ENCODE assay signal across 9 cellular contexts in the genomic region with DNA sequence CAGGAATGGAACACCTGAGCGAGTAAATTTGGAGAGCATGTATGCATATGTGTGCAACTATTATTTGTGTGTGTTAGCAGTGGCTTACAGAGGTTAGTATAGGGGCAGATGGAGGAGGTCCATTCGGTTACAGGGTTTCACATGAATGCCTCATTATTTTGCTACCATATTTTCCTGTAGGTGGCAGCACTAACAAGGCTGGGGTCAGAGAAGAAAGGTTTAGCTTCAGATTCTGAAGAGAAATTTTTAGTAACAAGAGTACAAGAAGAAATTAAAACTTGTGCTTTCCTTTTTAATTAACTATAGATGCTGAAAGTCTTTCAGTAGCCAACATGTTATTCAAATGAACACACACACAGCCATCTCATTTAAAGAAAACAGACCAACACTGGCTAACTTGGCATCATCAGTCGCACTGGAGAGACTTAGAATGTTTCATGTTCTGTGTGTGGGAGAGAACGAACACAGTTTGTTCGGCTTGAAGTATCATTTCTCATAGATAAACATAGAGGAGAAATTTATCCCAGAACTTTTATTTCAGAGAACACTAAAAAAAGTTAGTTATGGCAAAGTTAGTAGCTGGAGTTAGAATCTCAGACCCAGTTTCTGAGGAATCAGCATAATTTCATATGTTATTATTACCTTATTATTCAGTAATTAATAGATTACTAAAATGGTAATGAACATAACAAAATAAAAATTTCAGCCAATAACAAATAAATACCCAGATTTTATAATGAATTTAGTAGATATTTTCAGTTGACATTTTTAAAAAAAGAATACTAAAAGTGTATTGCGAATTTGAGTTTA.
A peak's percentile ranks its signal among the peaks of the same experiment; 100 is the strongest.
DNase-seq lines count a peak whose midpoint lies in the region; ATAC-seq and TF ChIP-seq lines count a peak whose summit lies in the region.
"Had no signal": no experiment of that assay in that cellular context is flagged by ENCODE, and none has a peak within 500 bp of the region (broad histone marks: within the 10 kb centered on the region; RNA-seq: fewer than 3 reads in every experiment).

No MANE protein-coding gene starts in this region.

- peaks cover 2% of the 10 kb centered on the region for H3K27me3 Mint-ChIP-seq in CD8-positive, alpha-beta T cell (ENCODE audit: low read depth)

- POLR2A ChIA-PET in RWPE1 (lab: Yijun Ruan, JAX; ENCODE audit: low non-redundant PET), result no interaction called here
- POLR2A ChIA-PET in CD8-positive, alpha-beta T cell (lab: Charles Lee), result no interaction called here

- peak; percentile 16 for DNase-seq in NCI-H2107 treated with DMSO at 0.1 percent for 48 hours (lab: John Stamatoyannopoulos, UW; ENCODE audit: unreplicated experiment)
- no peak for DNase-seq in NCI-H2107 (lab: John Stamatoyannopoulos, UW)
- peak; percentile 3 to 34 for DNase-seq in HL-60 (ENCODE audit: low read depth in 1 of 2, low spot score in 1 of 2)
- peak; percentile 36 for DNase-seq in RWPE1 (ENCODE audit: low spot score)
- DNase-seq in fibroblast of mammary gland (ENCODE audit: low read depth), result peak; percentile 66
- no peak for DNase-seq in ovary
- DNase-seq in CD8-positive, alpha-beta T cell, result no peak

- peak; percentile 35 for TF ChIP-seq CTCF in HL-60 (IDR thresholded peaks at IDR 0.05; ENCODE audit: insufficient read depth, low read length)
- peak; percentile 68 for TF ChIP-seq CTCF in RWPE1 (conservative IDR thresholded peaks at IDR 0.05; ENCODE audit: low read depth)
- peak; percentile 83 for TF ChIP-seq CTCF in fibroblast of mammary gland (conservative IDR thresholded peaks at IDR 0.05; ENCODE audit: control insufficient read depth, insufficient read depth, low read depth, low read length)
- peak in 2 of 3 donors; percentile 13 to 23 for TF ChIP-seq CTCF in ovary (IDR thresholded peaks at IDR 0.05)
- TF ChIP-seq CTCF in CD8-positive, alpha-beta T cell (IDR thresholded peaks at IDR 0.05), result no peak

- CTCF ChIA-PET in RWPE1 (lab: Yijun Ruan, JAX), result interaction anchor here (0.5 to 1.4 kb wide), 7 partner anchors 8 to 316 kb away, joined by 3 to 6 read pairs (median 4); no protein-coding TSS in a partner anchor
- CTCF ChIA-PET in CD8-positive, alpha-beta T cell (lab: Charles Lee), result no interaction called here

- no peak overlapping the region for H3K4me3 Mint-ChIP-seq in CD8-positive, alpha-beta T cell
- H3K4me3 Mint-ChIP-seq: CD4-positive, CD25-positive, alpha-beta regulatory T cell had no signal

- no peaks in the 10 kb centered on the region for H3K36me3 Mint-ChIP-seq in CD8-positive, alpha-beta T cell
- H3K36me3 Mint-ChIP-seq: CD4-positive, CD25-positive, alpha-beta regulatory T cell had no signal

- H3K4me1 Mint-ChIP-seq in CD8-positive, alpha-beta T cell (ENCODE audit: low read depth), result no peaks in the 10 kb centered on the region
- H3K4me1 Mint-ChIP-seq: CD4-positive, CD25-positive, alpha-beta regulatory T cell had no signal

- H3K4me3 ChIP-seq in HL-60 (replicated peaks; ENCODE audit: insufficient read depth, low read length) (no peak overlapping the region), fibroblast of mammary gland (ENCODE audit: control insufficient read depth, low read depth, low read length) (no peak overlapping the region), ovary (no peak overlapping the region)
- H3K4me3 ChIP-seq in CD8-positive, alpha-beta T cell (ENCODE audit: low read depth, low read length), result no peak overlapping the region

- TF ChIP-seq POLR2A in ovary (IDR thresholded peaks at IDR 0.05), result no peak

- H3K27ac ChIP-seq in HL-60 (replicated peaks) (no peak overlapping the region), RWPE1 (no peak overlapping the region), ovary (no peak overlapping the region)
- H3K27ac ChIP-seq in CD8-positive, alpha-beta T cell (ENCODE audit: low read depth, low read length), result no peak overlapping the region

- TF ChIP-seq EP300 in ovary (IDR thresholded peaks at IDR 0.05), result no peak

- H3K27me3 ChIP-seq in HL-60 (ENCODE audit: insufficient read depth, poor library complexity, severe bottlenecking), result peaks cover 4% of the 10 kb centered on the region
- H3K27me3 ChIP-seq in ovary, result no peaks in the 10 kb centered on the region
- no peaks in the 10 kb centered on the region for H3K27me3 ChIP-seq in CD8-positive, alpha-beta T cell (ENCODE audit: insufficient read depth, low read length)

- no peaks in the 10 kb centered on the region for H3K36me3 ChIP-seq in ovary
- no peaks in the 10 kb centered on the region for H3K36me3 ChIP-seq in CD8-positive, alpha-beta T cell (ENCODE audit: insufficient read depth, low read length)

- no peaks in the 10 kb centered on the region for H3K9me3 ChIP-seq in ovary
- H3K9me3 ChIP-seq in CD8-positive, alpha-beta T cell (ENCODE audit: low read length), result no peaks in the 10 kb centered on the region

- H3K27ac Mint-ChIP-seq in CD8-positive, alpha-beta T cell, result no peak overlapping the region
- H3K27ac Mint-ChIP-seq: CD4-positive, CD25-positive, alpha-beta regulatory T cell had no signal

- no peaks in the 10 kb centered on the region for H3K4me1 ChIP-seq in ovary (ENCODE audit: insufficient read depth)
- H3K4me1 ChIP-seq in CD8-positive, alpha-beta T cell (ENCODE audit: insufficient read depth, low read length), result no peaks in the 10 kb centered on the region

- H3K9me3 Mint-ChIP-seq in CD8-positive, alpha-beta T cell, result no peaks in the 10 kb centered on the region
- H3K9me3 Mint-ChIP-seq: CD4-positive, CD25-positive, alpha-beta regulatory T cell had no signal

- 29 to 30% (median 29%) methylated on average over 6 of the region's 6 CpGs for WGBS in ovary, 3 donors

- peak; percentile 92 for ATAC-seq in GM21526 (IDR thresholded peaks at IDR 0.05; ENCODE audit: low FRiP score, unreplicated experiment)
- no peak for ATAC-seq in CD8-positive, alpha-beta T cell

- intact Hi-C loops in ovary (cut with DNase I), result no loop called here
- intact Hi-C loops in CD8-positive, alpha-beta T cell (cut with DNase I, micrococcal nuclease), result no loop called here

Comparison
In these comparisons a context has a peak if more than half of its experiments do, and no peak if none do; other contexts are left out.
1. DNase-seq: peak in NCI-H2107 treated with DMSO at 0.1 percent for 48 hours (single experiment), HL-60 (2 of 2), RWPE1 (single experiment) and fibroblast of mammary gland (single experiment); none in NCI-H2107 (single experiment), ovary (0 of 5) and CD8-positive, alpha-beta T cell (0 of 7).